Comparison of ENCODE assay signal across 1 cellular context in genomic region chr4:3736806-3737205, GRCh38.
TF ChIP-seq lines count a peak whose summit lies in the region.

No MANE protein-coding gene starts in this region.

TF ChIP-seq in GM23338, 12 proteins besides CTCF, POLR2A, EP300 and RAD21 (continued from another document):
- TF ChIP-seq, protein P1, sequence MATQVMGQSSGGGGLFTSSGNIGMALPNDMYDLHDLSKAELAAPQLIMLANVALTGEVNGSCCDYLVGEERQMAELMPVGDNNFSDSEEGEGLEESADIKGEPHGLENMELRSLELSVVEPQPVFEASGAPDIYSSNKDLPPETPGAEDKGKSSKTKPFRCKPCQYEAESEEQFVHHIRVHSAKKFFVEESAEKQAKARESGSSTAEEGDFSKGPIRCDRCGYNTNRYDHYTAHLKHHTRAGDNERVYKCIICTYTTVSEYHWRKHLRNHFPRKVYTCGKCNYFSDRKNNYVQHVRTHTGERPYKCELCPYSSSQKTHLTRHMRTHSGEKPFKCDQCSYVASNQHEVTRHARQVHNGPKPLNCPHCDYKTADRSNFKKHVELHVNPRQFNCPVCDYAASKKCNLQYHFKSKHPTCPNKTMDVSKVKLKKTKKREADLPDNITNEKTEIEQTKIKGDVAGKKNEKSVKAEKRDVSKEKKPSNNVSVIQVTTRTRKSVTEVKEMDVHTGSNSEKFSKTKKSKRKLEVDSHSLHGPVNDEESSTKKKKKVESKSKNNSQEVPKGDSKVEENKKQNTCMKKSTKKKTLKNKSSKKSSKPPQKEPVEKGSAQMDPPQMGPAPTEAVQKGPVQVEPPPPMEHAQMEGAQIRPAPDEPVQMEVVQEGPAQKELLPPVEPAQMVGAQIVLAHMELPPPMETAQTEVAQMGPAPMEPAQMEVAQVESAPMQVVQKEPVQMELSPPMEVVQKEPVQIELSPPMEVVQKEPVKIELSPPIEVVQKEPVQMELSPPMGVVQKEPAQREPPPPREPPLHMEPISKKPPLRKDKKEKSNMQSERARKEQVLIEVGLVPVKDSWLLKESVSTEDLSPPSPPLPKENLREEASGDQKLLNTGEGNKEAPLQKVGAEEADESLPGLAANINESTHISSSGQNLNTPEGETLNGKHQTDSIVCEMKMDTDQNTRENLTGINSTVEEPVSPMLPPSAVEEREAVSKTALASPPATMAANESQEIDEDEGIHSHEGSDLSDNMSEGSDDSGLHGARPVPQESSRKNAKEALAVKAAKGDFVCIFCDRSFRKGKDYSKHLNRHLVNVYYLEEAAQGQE (IDR thresholded peaks at IDR 0.05; ENCODE audit: unreplicated experiment): no peak
